Comparison of ENCODE assay signal across 18 cellular contexts in genomic region chr19:43129197-43129596, GRCh38. TPM values are rescaled to one million over a fixed set of nuclear protein-coding genes. Genes with fewer than 3 reads are reported as not detected.
"Had no signal": no experiment of that assay in that cellular context is flagged by ENCODE, and none has a peak within 500 bp of the region (broad histone marks: within the 10 kb centered on the region; RNA-seq: fewer than 3 reads in every experiment).

No MANE protein-coding gene starts in this region.

RNA-seq across cellular contexts. Expression of gene PSG2, which starts 46.7 kb away (rescaled TPM):
- total RNA-seq: chondrocyte, colonic mucosa, endodermal cell, fibroblast of lung, heart right ventricle, left ventricle myocardium superior, lower lobe of right lung, mononuclear cell, natural killer cell, occipital lobe, ovary, pulmonary artery endothelial cell, spleen, thoracic aorta, tibial nerve, upper lobe of left lung had no signal
- polyA plus RNA-seq: heart right ventricle, immature natural killer cell, neural cell, ovary, spleen had no signal

RNA-seq across cellular contexts. Expression of gene PSG5, which starts 57.1 kb away (rescaled TPM):
- total RNA-seq: chondrocyte, colonic mucosa, endodermal cell, heart right ventricle, left ventricle myocardium superior, lower lobe of right lung, mononuclear cell, natural killer cell, occipital lobe, ovary, pulmonary artery endothelial cell, spleen, thoracic aorta, tibial nerve, upper lobe of left lung had no signal
- polyA plus RNA-seq: heart right ventricle, immature natural killer cell, neural cell, ovary, spleen had no signal
